ENCODE assay signal across 8 cellular contexts in genomic region chr7:30226593-30227268, GRCh38. TPM values are rescaled to one million over a fixed set of nuclear protein-coding genes. Genes with fewer than 3 reads are reported as not detected.
A peak's percentile ranks its signal among the peaks of the same experiment; 100 is the strongest.
DNase-seq lines count a peak whose midpoint lies in the region; ATAC-seq, FAIRE-seq and TF ChIP-seq lines count a peak whose summit lies in the region.

No MANE protein-coding gene starts in this region.

- H3K23ac ChIP-seq in H1 (ENCODE audit: insufficient read length): no peak overlapping the region

- no peak overlapping the region for H3K18ac ChIP-seq in H1 (ENCODE audit: extremely low read depth, low read length)

- H3K14ac ChIP-seq in H1 (ENCODE audit: insufficient read length): no peak overlapping the region

- no peaks in the 10 kb centered on the region for H3K79me2 ChIP-seq in H1 (ENCODE audit: control insufficient read depth in 1 of 2, insufficient read depth in 2 of 2, low read length in 2 of 2)

- no peaks in the 10 kb centered on the region for H3K9me3 Mint-ChIP-seq in activated T-cell treated with anti-CD3 and anti-CD28 coated beads, Interleukin-2, amount 50 U/mL, for 4 hours
- H3K9me3 Mint-ChIP-seq in immature natural killer cell: peaks cover 0 to 2% (median 0%) of the 10 kb centered on the region in 6 donors

- no peak overlapping the region for H3K4me2 ChIP-seq in H1 (ENCODE audit: insufficient read depth in 1 of 2, low read depth in 2 of 2, low read length in 2 of 2)

- H2BK5ac ChIP-seq in H1 (ENCODE audit: low read depth, low read length): peak overlapping the region; percentile 62; the same call in 1 of the 2 replicates

- TF ChIP-seq POLR2A in H1 (IDR thresholded peaks at IDR 0.05; ENCODE audit: control extremely low read depth in 1 of 2, low read depth in 2 of 2, low read length in 2 of 2): no peak
- TF ChIP-seq POLR2A in sigmoid colon (IDR thresholded peaks at IDR 0.05): no peak

- peaks cover 2% of the 10 kb centered on the region for H3K4me1 Mint-ChIP-seq in activated T-cell treated with anti-CD3 and anti-CD28 coated beads, Interleukin-2, amount 50 U/mL, for 4 hours (ENCODE audit: low read depth)
- no peaks in the 10 kb centered on the region for H3K4me1 Mint-ChIP-seq in immature natural killer cell

- POLR2A ChIA-PET in H1 (lab: Charles Lee; ENCODE audit: partially characterized antibody): interaction anchor here (1.4 kb wide), 1 partner anchor 58 kb away, joined by 3 read pairs; no protein-coding TSS in a partner anchor

- no peak overlapping the region for H2AFZ ChIP-seq in H1 (ENCODE audit: low read length)

- H3K4me3 ChIP-seq in H1 (ENCODE audit: extremely low read depth in 1 of 4, insufficient read depth in 2 of 4, low read depth in 3 of 4, low read length in 4 of 4) (no peak overlapping the region), sigmoid colon (no peak overlapping the region)

- H2BK12ac ChIP-seq in H1 (ENCODE audit: low read depth, low read length): 0 out of 2 replicates have a peak overlapping the region, but pooled peaks have one; percentile 20

- intact Hi-C loops in sigmoid colon (cut with DNase I): no loop called here

- no peak overlapping the region for H3K27ac ChIP-seq in H1 (ENCODE audit: low read depth, low read length)
- peak overlapping the region; percentile 61 to 72 (median 67) for H3K27ac ChIP-seq in sigmoid colon

- TF ChIP-seq RAD21 in H1 (IDR thresholded peaks at IDR 0.05 in 1 of 2, conservative IDR thresholded peaks at IDR 0.05 in 1 of 2; ENCODE audit: low read depth in 2 of 2, low read length in 2 of 2): peak; percentile 71 to 75

- H3K27me3 ChIP-seq in H1 (replicated peaks in 1 of 4; ENCODE audit: control insufficient read depth in 3 of 4, extremely low read depth in 1 of 4, insufficient read depth in 3 of 4, low read length in 3 of 4) (no peaks in the 10 kb centered on the region), sigmoid colon (no peaks in the 10 kb centered on the region)

- H3K4me1 ChIP-seq in H1 (replicated peaks in 1 of 4; ENCODE audit: control insufficient read depth in 3 of 4, insufficient read depth in 4 of 4, low read length in 3 of 4) (no peaks in the 10 kb centered on the region), sigmoid colon (peaks cover 0 to 17% (median 14%) of the 10 kb centered on the region in 4 donors)

- no peaks in the 10 kb centered on the region for H3K79me1 ChIP-seq in H1 (ENCODE audit: low read depth, low read length)

- H3K23me2 ChIP-seq in H1 (ENCODE audit: low read depth, low read length): no peaks in the 10 kb centered on the region

- no peak for ATAC-seq in activated T-cell treated with anti-CD3 and anti-CD28 coated beads, Interleukin-2, amount 50 U/mL, for 4 hours

- H3K9me3 ChIP-seq in H1 (ENCODE audit: insufficient read depth in 2 of 2, low read depth in 1 of 2, low read length in 1 of 2) (no peaks in the 10 kb centered on the region), sigmoid colon (no peaks in the 10 kb centered on the region)

- no peak overlapping the region for H2BK120ac ChIP-seq in H1 (replicated peaks; ENCODE audit: low read depth, low read length)

- H3K4me3 Mint-ChIP-seq in activated T-cell treated with anti-CD3 and anti-CD28 coated beads, Interleukin-2, amount 50 U/mL, for 4 hours: no peak overlapping the region
- H3K4me3 Mint-ChIP-seq in immature natural killer cell: no peak overlapping the region

- no peaks in the 10 kb centered on the region for H4K20me1 ChIP-seq in H1 (replicated peaks in 1 of 2; ENCODE audit: control insufficient read depth in 1 of 2, insufficient read depth in 2 of 2, low read length in 2 of 2)

- no peaks in the 10 kb centered on the region for H3K36me3 Mint-ChIP-seq in activated T-cell treated with anti-CD3 and anti-CD28 coated beads, Interleukin-2, amount 50 U/mL, for 4 hours (ENCODE audit: insufficient read depth)
- H3K36me3 Mint-ChIP-seq in immature natural killer cell: no peaks in the 10 kb centered on the region

- H3K4ac ChIP-seq in H1 (replicated peaks; ENCODE audit: insufficient read length, low read depth, low read length): no peak overlapping the region

- no peak overlapping the region for H3K56ac ChIP-seq in H1 (replicated peaks; ENCODE audit: insufficient read length, low read depth, low read length)

- no peak overlapping the region for H3K9ac ChIP-seq in H1 (replicated peaks in 1 of 4; ENCODE audit: extremely low read depth in 1 of 4, low read depth in 3 of 4, low read length in 3 of 4)

- no peak overlapping the region for H4K8ac ChIP-seq in H1 (ENCODE audit: extremely low read depth, insufficient read depth, low read length)

- no peak overlapping the region for H2AK5ac ChIP-seq in H1 (ENCODE audit: low read depth, low read length)

- H2BK20ac ChIP-seq in H1 (ENCODE audit: low read length): 0 out of 2 replicates have a peak overlapping the region, but pooled peaks have one; percentile 19

- 0 out of 2 replicates have a peak overlapping the region, but pooled peaks have one; percentile 12 for H2BK15ac ChIP-seq in H1 (ENCODE audit: low read length)

- no peak for FAIRE-seq in H1 (lab: Jason Lieb, UNC)

- 70% methylated on average over 13 of the region's 13 CpGs; no CpG with 5 or more reads in 1 of the 2 experiments for WGBS in H1 (ENCODE audit: extremely low coverage in 1 of 2, insufficient coverage in 1 of 2, insufficient read length in 1 of 2, insufficient replicate concordance in 2 of 2, low coverage in 1 of 2, low lambda C conversion rate in 2 of 2, missing lambda C conversion rate in 1 of 2), 2 experiments
- 29 to 69% methylated on average over 13 of the region's 13 CpGs for WGBS in sigmoid colon, 2 donors

- TF ChIP-seq EP300 in H1 (IDR thresholded peaks at IDR 0.05; ENCODE audit: borderline replicate concordance in 1 of 2, low read depth in 2 of 2, low read length in 2 of 2) (no peak), sigmoid colon (IDR thresholded peaks at IDR 0.05) (no peak)

- peak; percentile 20 for TF ChIP-seq CTCF in GM12873 (IDR thresholded peaks at IDR 0.05; ENCODE audit: insufficient read depth, low read depth, low read length, missing control alignments)
- TF ChIP-seq CTCF in H1 (IDR thresholded peaks at IDR 0.05; ENCODE audit: control extremely low read depth in 1 of 3, insufficient read depth in 1 of 3, low read depth in 1 of 3, low read length in 3 of 3): peak; percentile 77 to 98 (median 79)
- TF ChIP-seq CTCF in sigmoid colon (IDR thresholded peaks at IDR 0.05): no peak

- H3K36me3 ChIP-seq in H1 (ENCODE audit: control insufficient read depth in 2 of 4, insufficient read depth in 4 of 4, low read length in 3 of 4) (no peaks in the 10 kb centered on the region), sigmoid colon (no peaks in the 10 kb centered on the region)

- H4K91ac ChIP-seq in H1 (replicated peaks; ENCODE audit: insufficient read length, low read length): no peak overlapping the region

- CTCF ChIA-PET in H1 (lab: Charles Lee; ENCODE audit: partially characterized antibody): interaction anchor here (0.6 to 3.2 kb wide), 17 partner anchors 8 to 183 kb away, joined by 3 to 12 read pairs (median 3); no protein-coding TSS in a partner anchor

- DNase-seq in NCI-H460 (ENCODE audit: extremely low read depth, low read depth): peak; percentile 13
- peak; percentile 41 to 66 for DNase-seq in H1 (ENCODE audit: low read depth in 1 of 2, low spot score in 2 of 2)
- no peak for DNase-seq in sigmoid colon
- DNase-seq in activated T-cell treated with anti-CD3 and anti-CD28 coated beads, Interleukin-2, amount 50 U/mL, for 4 hours: no peak
- DNase-seq in OCI-M1 (lab: John Stamatoyannopoulos, UW): no peak
- no peak for DNase-seq in stimulated activated CD4-positive, alpha-beta T cell treated with anti-CD3 and anti-CD28 coated beads, Interleukin-15, amount 100 ng/mL, for 24 hours
- no peak for DNase-seq in immature natural killer cell

- peaks cover 1% of the 10 kb centered on the region for H3K27me3 Mint-ChIP-seq in activated T-cell treated with anti-CD3 and anti-CD28 coated beads, Interleukin-2, amount 50 U/mL, for 4 hours (ENCODE audit: low read depth)
- H3K27me3 Mint-ChIP-seq in immature natural killer cell (ENCODE audit: low read depth in 3 of 3): peaks cover 0 to 4% (median 3%) of the 10 kb centered on the region in 3 donors

- H3K27ac Mint-ChIP-seq in immature natural killer cell: no peak overlapping the region

- H4K5ac ChIP-seq in H1 (ENCODE audit: insufficient read length, low read depth, low read length): no peak overlapping the region

TF ChIP-seq in H1, 55 proteins besides CTCF, POLR2A, EP300 and RAD21:
- no peak for TF ChIP-seq E2F6 (IDR thresholded peaks at IDR 0.05)
- 0 out of 2 replicates have a peak, but pooled peaks have one; percentile 18 for TF ChIP-seq YY1 (IDR thresholded peaks at IDR 0.05; ENCODE audit: low read depth, low read length)

RNA-seq across cellular contexts. Expression of gene ZNRF2, which starts 57.7 kb away (rescaled TPM):
- 11.3 and 13.6 TPM in 2 replicates for total RNA-seq in NCI-H460 (2014; rRNA removed; shearing (Covaris generic))
- 11.2 and 11.5 TPM in 2 replicates for polyA plus RNA-seq in NCI-H460 (2014; cell fraction: nucleus; rRNA removed)
- 16.2 and 17.7 TPM in 2 replicates for total RNA-seq in H1 (2021; fragmentation: NEBNext Ultra II Directional; extraction: Animal tissue kit (Norgen Biotek cat#: 25700))
- polyA plus RNA-seq in H1 (2011; rRNA removed): 2.9 TPM in 2 replicates
- polyA plus RNA-seq in H1 (2011; cell fraction: cytosol; rRNA removed): 5.5 TPM
- 5.0 TPM for polyA plus RNA-seq in H1 (2011; cell fraction: nucleus; rRNA removed)
- polyA plus RNA-seq in H1 (2012, experiment 1 of 2): 3.9 to 7.0 TPM (median 4.0 TPM) in 4 replicates
- 3.4 TPM for polyA plus RNA-seq in H1 (2012, experiment 2 of 2)
- polyA plus RNA-seq in H1 (2013, experiment 1 of 2): 6.9 TPM
- polyA plus RNA-seq in H1 (2013, experiment 2 of 2): 6.9 TPM
- polyA minus RNA-seq in H1 (2011; rRNA and poly(A)+ RNA removed): 4.8 and 8.9 TPM in 2 replicates
- 12.4 TPM for polyA minus RNA-seq in H1 (2011; cell fraction: cytosol; rRNA and poly(A)+ RNA removed)
- polyA minus RNA-seq in H1 (2011; cell fraction: nucleus; rRNA and poly(A)+ RNA removed): 36.5 TPM
- total RNA-seq in sigmoid colon: 10 to 100 TPM; 17.2 to 33.8 (median 23.2) TPM
- 10 to 100 TPM; 14.4 to 27.3 (median 22.2) TPM for polyA plus RNA-seq in sigmoid colon
- total RNA-seq in activated T-cell treated with anti-CD3 and anti-CD28 coated beads, Interleukin-2, amount 50 U/mL, for 4 hours: 1 to 10 TPM; 8.0 to 9.4 (median 8.3) TPM
- polyA plus RNA-seq in immature natural killer cell: 1 to 10 TPM; 1.9 to 3.7 (median 3.1) TPM

Comparison
In these comparisons a context has a peak if more than half of its experiments do, and no peak if none do; other contexts are left out.
1. CTCF ChIP-seq: peak in GM12873 (single experiment) and H1 (3 of 3); none in sigmoid colon (0 of 4).
2. DNase-seq: peak in NCI-H460 (single experiment) and H1 (2 of 2); none in sigmoid colon (single experiment), activated T-cell treated with anti-CD3 and anti-CD28 coated beads, Interleukin-2, amount 50 U/mL, for 4 hours (single experiment), OCI-M1 (single experiment), stimulated activated CD4-positive, alpha-beta T cell treated with anti-CD3 and anti-CD28 coated beads, Interleukin-15, amount 100 ng/mL, for 24 hours (single experiment) and immature natural killer cell (0 of 3).